In the genomic region with DNA sequence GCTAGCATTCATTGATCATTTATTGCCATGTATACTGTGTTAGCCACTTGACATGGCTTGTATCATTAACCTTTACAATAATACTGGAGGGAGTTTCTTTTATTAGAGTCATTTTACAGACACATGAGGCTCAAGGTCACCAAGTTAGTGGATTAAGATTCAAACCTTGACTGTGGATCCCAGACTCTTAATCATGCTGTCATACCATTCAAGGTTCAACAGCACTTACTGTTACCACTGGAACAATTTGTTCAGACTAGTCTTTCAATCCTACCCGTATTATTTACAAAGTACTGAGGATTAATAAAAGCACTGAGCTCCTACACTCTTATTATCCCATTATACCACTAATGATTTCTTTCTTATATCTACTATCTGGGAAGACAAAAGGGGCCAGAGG, we compare ENCODE assay signal across 8 cellular contexts. TPM values are rescaled to one million over a fixed set of nuclear protein-coding genes. Genes with fewer than 3 reads are reported as not detected.
DNase-seq lines count a peak whose midpoint lies in the region; ATAC-seq, FAIRE-seq and TF ChIP-seq lines count a peak whose summit lies in the region.

No MANE protein-coding gene starts in this region.

- H3K36me3 ChIP-seq in A673 (ENCODE audit: insufficient read depth, low read length, poor library complexity, severe bottlenecking) (peaks cover 22% of the 10 kb centered on the region), bronchial epithelial cell (ENCODE audit: control insufficient read depth, insufficient read depth, low read length) (peaks cover 8% of the 10 kb centered on the region), muscle layer of duodenum (ENCODE audit: control insufficient read depth in 1 of 2, insufficient read depth in 2 of 2, low read length in 2 of 2) (peaks cover 19 to 24% of the 10 kb centered on the region in 2 donors)

- H3K4me1 ChIP-seq in A673 (ENCODE audit: insufficient read depth, low read length, poor library complexity, severe bottlenecking) (peaks cover 11% of the 10 kb centered on the region), muscle layer of duodenum (ENCODE audit: control insufficient read depth in 1 of 2, insufficient read depth in 2 of 2, low read length in 2 of 2) (peaks cover 8% of the 10 kb centered on the region in 2 donors)

- CTCF ChIA-PET in A673 (lab: Charles Lee): interaction anchor here (0.6 kb wide), 1 partner anchor 420 kb away, joined by 3 read pairs; no protein-coding TSS in a partner anchor

- ATAC-seq in HG02870 (IDR thresholded peaks at IDR 0.05; ENCODE audit: unreplicated experiment) (no peak), GM21367 (IDR thresholded peaks at IDR 0.05; ENCODE audit: unreplicated experiment) (no peak)

- H3K27ac ChIP-seq in A673 (ENCODE audit: low read depth, low read length, poor library complexity, severe bottlenecking) (peak overlapping the region; percentile 38), muscle layer of duodenum (ENCODE audit: low read length) (peak overlapping the region; percentile 94)

- BruUV-seq in A673 (replicated peaks; lab: Mats Ljungman, UMichigan): no TSS peak

- DNase-seq in A673 (ENCODE audit: low spot score) (no peak), bronchial epithelial cell (ENCODE audit: low read depth) (no peak), D341Med (ENCODE audit: low spot score) (no peak)
- DNase-seq in Jurkat, Clone E6-1 (ENCODE audit: low read depth, low spot score): no peak
- no peak for DNase-seq in activated effector memory CD4-positive, alpha-beta T cell treated with anti-CD3 and anti-CD28 coated beads, Interleukin-2, amount 50 U/mL, for 16 hours

- POLR2A ChIA-PET in A673 (lab: Charles Lee; ENCODE audit: low non-redundant PET): no interaction called here

- intact Hi-C loops in A673 (cut with micrococcal nuclease; ENCODE audit: unreplicated experiment): loop anchor here (2.0 to 10.0 kb wide), 3 partner anchors 75 to 531 kb away; a partner anchor contains a TSS

- no peak for FAIRE-seq in bronchial epithelial cell (lab: Jason Lieb, UNC)

- no peaks in the 10 kb centered on the region for H3K9me3 ChIP-seq in A673 (ENCODE audit: low read depth, low read length, poor library complexity, severe bottlenecking)
- H3K9me3 ChIP-seq in muscle layer of duodenum (ENCODE audit: control insufficient read depth in 1 of 2, low read length in 2 of 2): no peaks in the 10 kb centered on the region

- no peaks in the 10 kb centered on the region for H3K27me3 ChIP-seq in A673 (replicated peaks; ENCODE audit: insufficient read depth, low read depth, low read length, poor library complexity)
- no peaks in the 10 kb centered on the region for H3K27me3 ChIP-seq in bronchial epithelial cell (ENCODE audit: control insufficient read depth, insufficient read depth, low read length)
- H3K27me3 ChIP-seq in muscle layer of duodenum (ENCODE audit: low read depth, low read length): no peaks in the 10 kb centered on the region

- H3K4me3 ChIP-seq in A673 (ENCODE audit: low read depth, low read length, poor library complexity, severe bottlenecking) (peak overlapping the region; percentile 52), bronchial epithelial cell (ENCODE audit: low read depth, low read length) (peak overlapping the region; percentile 74), muscle layer of duodenum (ENCODE audit: low read depth in 1 of 2, low read length in 2 of 2) (peak overlapping the region; percentile 70 to 82)
- H3K4me3 ChIP-seq in Jurkat, Clone E6-1 (ENCODE audit: low read length): peak overlapping the region; percentile 63

- TF ChIP-seq CTCF in A673 (conservative IDR thresholded peaks at IDR 0.05; ENCODE audit: low read depth, low read length) (no peak), bronchial epithelial cell (IDR thresholded peaks at IDR 0.05; ENCODE audit: insufficient read depth, low read length, severe bottlenecking) (no peak)

RNA-seq across cellular contexts. Expression of a gene that starts 1.2 kb away (rescaled TPM):
- total RNA-seq in A673 (2021) (42.6 and 49.7 TPM in 2 replicates), bronchial epithelial cell (10.0 and 46.2 TPM in 2 replicates)
- 137 TPM for polyA plus RNA-seq in Jurkat, Clone E6-1 (2012; ENCODE audit: insufficient read depth, insufficient read length)

RNA-seq across cellular contexts. Expression of a gene that starts 15.6 kb away (rescaled TPM):
- total RNA-seq in A673 (2021) (0.72 and 0.99 TPM in 2 replicates), bronchial epithelial cell (0.26 TPM in 1 of 2 replicates, not detected in the other)
- not detected for polyA plus RNA-seq in Jurkat, Clone E6-1 (2012; ENCODE audit: insufficient read depth, insufficient read length)

RNA-seq across cellular contexts. Expression of a gene that starts 26.8 kb away (rescaled TPM):
- total RNA-seq in A673 (2021) (0.68 and 0.75 TPM in 2 replicates), bronchial epithelial cell (not detected in 2 replicates)
- polyA plus RNA-seq in Jurkat, Clone E6-1 (2012; ENCODE audit: insufficient read depth, insufficient read length): not detected
